ENCODE assay signal across 11 cellular contexts in the genomic region with DNA sequence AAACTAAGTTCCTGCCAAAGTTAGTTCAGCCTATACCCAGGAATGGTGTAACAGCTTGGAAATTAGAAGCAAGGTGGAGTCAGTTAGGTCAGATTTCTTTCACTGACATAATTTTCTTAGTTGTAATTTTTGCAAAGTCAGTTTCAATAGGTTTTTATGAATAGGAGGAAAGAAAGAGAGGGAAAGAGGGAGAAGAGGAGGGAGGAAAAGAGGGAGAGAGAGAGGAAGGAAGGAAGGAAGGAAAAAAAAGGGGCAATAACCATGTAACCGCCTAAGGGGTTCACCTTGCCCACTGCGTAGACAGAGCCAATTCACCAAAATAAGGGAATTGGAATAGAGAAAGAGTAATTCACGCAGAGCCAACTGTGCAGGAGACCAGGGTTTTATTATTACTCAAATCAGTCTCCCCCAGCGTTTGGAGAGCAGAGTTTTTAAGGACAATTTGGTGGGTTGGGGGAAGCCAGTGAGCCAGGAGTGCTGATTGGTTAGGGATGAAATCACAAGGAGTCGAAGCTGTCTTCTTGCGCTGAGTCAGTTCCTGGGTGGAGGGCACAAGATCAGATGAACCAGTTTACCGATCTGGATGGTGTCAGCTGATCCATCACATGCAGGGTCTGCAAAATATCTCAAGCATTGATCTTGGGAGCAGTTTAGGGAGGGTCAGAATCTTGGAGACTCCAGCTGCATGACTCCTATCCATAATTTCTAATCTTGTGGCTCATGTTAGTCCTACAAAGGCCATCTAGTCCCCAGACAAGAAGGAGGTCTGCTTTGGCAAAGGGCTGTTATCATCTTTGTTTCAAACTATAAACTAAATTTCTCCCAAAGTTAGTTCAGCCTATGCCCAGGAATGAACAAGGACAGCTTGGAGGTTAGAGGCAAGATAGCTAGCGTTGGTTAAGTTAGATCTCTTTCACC.
DNase-seq lines count a peak whose midpoint lies in the region; ATAC-seq lines count a peak whose summit lies in the region.
"Had no signal": no experiment of that assay in that cellular context is flagged by ENCODE, and none has a peak within 500 bp of the region (broad histone marks: within the 10 kb centered on the region; RNA-seq: fewer than 3 reads in every experiment).

No MANE protein-coding gene starts in this region.

- H3K9me3 Mint-ChIP-seq in activated T-cell treated with anti-CD3 and anti-CD28 coated beads, Interleukin-2, amount 50 U/mL, for 72 hours: no peaks in the 10 kb centered on the region
- H3K9me3 Mint-ChIP-seq in T-cell: no peaks in the 10 kb centered on the region
- H3K9me3 Mint-ChIP-seq in dendritic cell treated with granulocyte-macrophage colony-stimulating factor and Interleukin-4, amounts not matched to agents 40 ng/mL and 50 ng/mL, for 4 days: no peaks in the 10 kb centered on the region
- no peaks in the 10 kb centered on the region for H3K9me3 Mint-ChIP-seq in stimulated activated naive CD8-positive, alpha-beta T cell treated with anti-CD3 and anti-CD28 coated beads, Interleukin-15, amount 100 ng/mL, for 72 hours

- POLR2A ChIA-PET in T-cell (lab: Charles Lee): no interaction called here

- intact Hi-C loops in dendritic cell treated with granulocyte-macrophage colony-stimulating factor and Interleukin-4, amounts not matched to agents 40 ng/mL and 50 ng/mL, for 4 days (cut with micrococcal nuclease): no loop called here

- H3K27ac Mint-ChIP-seq in activated T-cell treated with anti-CD3 and anti-CD28 coated beads, Interleukin-2, amount 50 U/mL, for 72 hours: peak overlapping the region; percentile 95
- H3K27ac Mint-ChIP-seq in T-cell: peak overlapping the region; percentile 94 to 96
- peak overlapping the region; percentile 57 for H3K27ac Mint-ChIP-seq in dendritic cell treated with granulocyte-macrophage colony-stimulating factor and Interleukin-4, amounts not matched to agents 40 ng/mL and 50 ng/mL, for 4 days
- peak overlapping the region; percentile 0 to 34 for H3K27ac Mint-ChIP-seq in stimulated activated naive CD8-positive, alpha-beta T cell treated with anti-CD3 and anti-CD28 coated beads, Interleukin-15, amount 100 ng/mL, for 72 hours

- peak overlapping the region; percentile 66 to 79 for H3K4me3 Mint-ChIP-seq in activated T-cell treated with anti-CD3 and anti-CD28 coated beads, Interleukin-2, amount 50 U/mL, for 72 hours
- H3K4me3 Mint-ChIP-seq in T-cell: peak overlapping the region; percentile 66 to 95 (median 66)
- no peak overlapping the region for H3K4me3 Mint-ChIP-seq in dendritic cell treated with granulocyte-macrophage colony-stimulating factor and Interleukin-4, amounts not matched to agents 40 ng/mL and 50 ng/mL, for 4 days
- peak overlapping the region; percentile 66 to 87 for H3K4me3 Mint-ChIP-seq in stimulated activated naive CD8-positive, alpha-beta T cell treated with anti-CD3 and anti-CD28 coated beads, Interleukin-15, amount 100 ng/mL, for 72 hours

- peaks cover 76% of the 10 kb centered on the region for H3K4me1 Mint-ChIP-seq in activated T-cell treated with anti-CD3 and anti-CD28 coated beads, Interleukin-2, amount 50 U/mL, for 72 hours (ENCODE audit: low read depth)
- H3K4me1 Mint-ChIP-seq in T-cell: peaks cover 80 to 91% (median 84%) of the 10 kb centered on the region in 3 donors
- H3K4me1 Mint-ChIP-seq in dendritic cell treated with granulocyte-macrophage colony-stimulating factor and Interleukin-4, amounts not matched to agents 40 ng/mL and 50 ng/mL, for 4 days (ENCODE audit: low read depth): peaks cover 45% of the 10 kb centered on the region
- H3K4me1 Mint-ChIP-seq in stimulated activated naive CD8-positive, alpha-beta T cell treated with anti-CD3 and anti-CD28 coated beads, Interleukin-15, amount 100 ng/mL, for 72 hours: peaks cover 85% of the 10 kb centered on the region

- DNase-seq in activated T-cell treated with anti-CD3 and anti-CD28 coated beads, Interleukin-2, amount 50 U/mL, for 72 hours: no peak
- DNase-seq in activated T-cell treated with anti-CD3 and anti-CD28 coated beads, Interleukin-2, amount 50 U/mL, for 48 hours: no peak
- peak in 2 of 34 experiments; percentile 24 to 38 for DNase-seq in T-cell
- DNase-seq in stimulated activated naive CD8-positive, alpha-beta T cell treated with anti-CD3 and anti-CD28 coated beads, Interleukin-15, amount 100 ng/mL, for 72 hours: no peak
- DNase-seq: mesenchymal stem cell, NCI-H774, SHP77 treated with DMSO at 0.1 percent for 48 hours had no signal

- no peak for ATAC-seq in activated T-cell treated with anti-CD3 and anti-CD28 coated beads, Interleukin-2, amount 50 U/mL, for 72 hours (replicated peaks in 1 of 2)
- ATAC-seq in T-cell (replicated peaks in 1 of 4) (peak in 1 of 4 experiments; percentile 22), GM18519 (IDR thresholded peaks at IDR 0.05; ENCODE audit: low FRiP score, unreplicated experiment) (no peak), GM19397 (IDR thresholded peaks at IDR 0.05; ENCODE audit: unreplicated experiment) (no peak), GM19455 (IDR thresholded peaks at IDR 0.05; ENCODE audit: unreplicated experiment) (no peak)
- no peak for ATAC-seq in stimulated activated naive CD8-positive, alpha-beta T cell treated with anti-CD3 and anti-CD28 coated beads, Interleukin-15, amount 100 ng/mL, for 72 hours

- H3K36me3 Mint-ChIP-seq in activated T-cell treated with anti-CD3 and anti-CD28 coated beads, Interleukin-2, amount 50 U/mL, for 72 hours (ENCODE audit: insufficient read depth in 2 of 2): peaks cover 16 to 35% of the 10 kb centered on the region in 2 donors
- H3K36me3 Mint-ChIP-seq in T-cell: peaks cover 71% of the 10 kb centered on the region
- H3K36me3 Mint-ChIP-seq in dendritic cell treated with granulocyte-macrophage colony-stimulating factor and Interleukin-4, amounts not matched to agents 40 ng/mL and 50 ng/mL, for 4 days (ENCODE audit: low read depth): peaks cover 20% of the 10 kb centered on the region

- CTCF ChIA-PET in T-cell (lab: Charles Lee): interaction anchor here in 1 of 2 donors (2.5 to 2.7 kb wide), 2 partner anchors 10 to 192 kb away, joined by 16 to 21 read pairs; no protein-coding TSS in a partner anchor

- H3K27me3 Mint-ChIP-seq in activated T-cell treated with anti-CD3 and anti-CD28 coated beads, Interleukin-2, amount 50 U/mL, for 72 hours (ENCODE audit: low read depth): no peaks in the 10 kb centered on the region
- H3K27me3 Mint-ChIP-seq in T-cell: no peaks in the 10 kb centered on the region
- no peaks in the 10 kb centered on the region for H3K27me3 Mint-ChIP-seq in dendritic cell treated with granulocyte-macrophage colony-stimulating factor and Interleukin-4, amounts not matched to agents 40 ng/mL and 50 ng/mL, for 4 days
- no peaks in the 10 kb centered on the region for H3K27me3 Mint-ChIP-seq in stimulated activated naive CD8-positive, alpha-beta T cell treated with anti-CD3 and anti-CD28 coated beads, Interleukin-15, amount 100 ng/mL, for 72 hours

Comparison
In these comparisons a context has a peak if more than half of its experiments do, and no peak if none do; other contexts are left out.
1. H3K27ac Mint-ChIP-seq: peak in every context shown above with its lines; median percentile 95 in activated T-cell treated with anti-CD3 and anti-CD28 coated beads, Interleukin-2, amount 50 U/mL, for 72 hours; 95 in T-cell; 57 in dendritic cell treated with granulocyte-macrophage colony-stimulating factor and Interleukin-4, amounts not matched to agents 40 ng/mL and 50 ng/mL, for 4 days; 17 in stimulated activated naive CD8-positive, alpha-beta T cell treated with anti-CD3 and anti-CD28 coated beads, Interleukin-15, amount 100 ng/mL, for 72 hours.